In genomic region chr12:117162167-117162539, GRCh38 we compare ENCODE assay signal across 19 cellular contexts.
"Had no signal": no experiment of that assay in that cellular context is flagged by ENCODE, and none has a peak within 500 bp of the region (broad histone marks: within the 10 kb centered on the region; RNA-seq: fewer than 3 reads in every experiment).

No MANE protein-coding gene starts in this region.

- H3K27me3 ChIP-seq: body of pancreas, left lung, stomach, tibial artery, upper lobe of right lung had no signal

- H3K9me3 ChIP-seq: body of pancreas, left lung, lower lobe of right lung, stomach, tibial artery, upper lobe of right lung had no signal

- H3K27ac ChIP-seq: body of pancreas, left lung, lower lobe of right lung, stomach, tibial artery, upper lobe of right lung had no signal

- ATAC-seq: body of pancreas, left lung, lower lobe of right lung, natural killer cell, right cardiac atrium had no signal

- H3K4me3 ChIP-seq: body of pancreas, left lung, lower lobe of right lung, stomach, tibial artery, upper lobe of right lung had no signal

- DNase-seq: activated CD4-positive, alpha-beta T cell treated with anti-CD3 and anti-CD28 coated beads, Interleukin-2, amount 50 U/mL, for 1 hour; activated CD4-positive, CD25-positive, alpha-beta regulatory T cell treated with anti-CD3 and anti-CD28 coated beads, Interleukin-2, amount 50 U/mL, for 72 hours; activated gamma-delta T cell treated with Interleukin-2 at 50 U/mL for 16 hours; activated naive CD4-positive, alpha-beta T cell treated with anti-CD3 and anti-CD28 coated beads, Interleukin-2, amount 50 U/mL, for 16 hours; activated T-cell treated with anti-CD3 and anti-CD28 coated beads for 4 hours; body of pancreas; dermis blood vessel endothelial cell; effector CD4-positive, alpha-beta T cell; left lung; lower lobe of right lung; mesenchymal stem cell; natural killer cell; right cardiac atrium; stimulated activated CD4-positive, alpha-beta T cell treated with anti-CD3 and anti-CD28 coated beads, Interleukin-2, amount 100 ng/mL, for 48 hours; stomach; SW 1271; T-helper 2 cell; tibial artery; upper lobe of right lung had no signal

- H3K4me1 ChIP-seq: left lung, lower lobe of right lung, tibial artery, upper lobe of right lung had no signal

- H3K9me3 Mint-ChIP-seq: natural killer cell had no signal

- H3K4me3 Mint-ChIP-seq: natural killer cell had no signal
